8 cellular contexts compared by ENCODE assay signal in the genomic region with DNA sequence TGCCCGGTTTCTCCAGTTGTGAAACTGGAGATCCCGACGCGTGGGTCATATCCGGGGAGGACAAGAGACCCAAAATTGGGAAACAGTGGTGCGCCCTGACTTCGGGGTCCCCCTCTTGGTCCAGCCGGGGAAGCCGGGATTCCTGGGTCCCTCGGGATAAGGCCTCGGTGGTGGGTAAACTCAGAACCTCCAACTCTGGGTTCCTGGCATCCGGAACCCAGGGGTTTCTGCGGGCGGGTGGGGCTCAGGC. TPM values are rescaled to one million over a fixed set of nuclear protein-coding genes. Genes with fewer than 3 reads are reported as not detected.
DNase-seq lines count a peak whose midpoint lies in the region; ATAC-seq and TF ChIP-seq lines count a peak whose summit lies in the region.

No MANE protein-coding gene starts in this region.

- no peaks in the 10 kb centered on the region for H3K9me3 ChIP-seq in iPS-15b (ENCODE audit: control insufficient read depth, insufficient read depth, low read length)

- peak overlapping the region; percentile 97 for H3K4me3 Mint-ChIP-seq in activated T-helper 2 cell treated with anti-CD3 and anti-CD28 coated beads, Interferon-gamma antibody, Interleukin-2, Interleukin-4, amounts not matched to agents 10 μg/mL and 5 μg/mL and 100 μg/mL, durations not matched to agents 14 hours and 24 hours and 36 hours (ENCODE audit: low read depth)
- peak overlapping the region; percentile 98 for H3K4me3 Mint-ChIP-seq in stimulated activated memory B cell treated with anti-CD40 and anti-IgM and Interleukin-4, amounts not matched to agents 10 μg/mL and 1 μg/mL and 100 μg/mL, for 72 hours

- peaks cover 19% of the 10 kb centered on the region for H3K4me1 ChIP-seq in iPS-15b (ENCODE audit: control insufficient read depth, insufficient read depth, low read length)

- H3K27me3 ChIP-seq in iPS-15b (ENCODE audit: control insufficient read depth, insufficient read depth, low read length): no peaks in the 10 kb centered on the region

- no peaks in the 10 kb centered on the region for H3K27me3 Mint-ChIP-seq in activated T-helper 2 cell treated with anti-CD3 and anti-CD28 coated beads, Interferon-gamma antibody, Interleukin-2, Interleukin-4, amounts not matched to agents 10 μg/mL and 5 μg/mL and 100 μg/mL, durations not matched to agents 14 hours and 24 hours and 36 hours (ENCODE audit: low read depth)
- H3K27me3 Mint-ChIP-seq in stimulated activated memory B cell treated with anti-CD40 and anti-IgM and Interleukin-4, amounts not matched to agents 10 μg/mL and 1 μg/mL and 100 μg/mL, for 72 hours: no peaks in the 10 kb centered on the region

- peaks cover 46% of the 10 kb centered on the region for H3K4me1 Mint-ChIP-seq in activated T-helper 2 cell treated with anti-CD3 and anti-CD28 coated beads, Interferon-gamma antibody, Interleukin-2, Interleukin-4, amounts not matched to agents 10 μg/mL and 5 μg/mL and 100 μg/mL, durations not matched to agents 14 hours and 24 hours and 36 hours (ENCODE audit: low read depth)
- H3K4me1 Mint-ChIP-seq in stimulated activated memory B cell treated with anti-CD40 and anti-IgM and Interleukin-4, amounts not matched to agents 10 μg/mL and 1 μg/mL and 100 μg/mL, for 72 hours: peaks cover 70% of the 10 kb centered on the region

- peak overlapping the region; percentile 88 for H3K27ac Mint-ChIP-seq in activated T-helper 2 cell treated with anti-CD3 and anti-CD28 coated beads, Interferon-gamma antibody, Interleukin-2, Interleukin-4, amounts not matched to agents 10 μg/mL and 5 μg/mL and 100 μg/mL, durations not matched to agents 14 hours and 24 hours and 36 hours
- peak overlapping the region; percentile 91 for H3K27ac Mint-ChIP-seq in stimulated activated memory B cell treated with anti-CD40 and anti-IgM and Interleukin-4, amounts not matched to agents 10 μg/mL and 1 μg/mL and 100 μg/mL, for 72 hours

- peaks cover 23% of the 10 kb centered on the region for H3K36me3 Mint-ChIP-seq in activated T-helper 2 cell treated with anti-CD3 and anti-CD28 coated beads, Interferon-gamma antibody, Interleukin-2, Interleukin-4, amounts not matched to agents 10 μg/mL and 5 μg/mL and 100 μg/mL, durations not matched to agents 14 hours and 24 hours and 36 hours (ENCODE audit: low read depth)
- H3K36me3 Mint-ChIP-seq in stimulated activated memory B cell treated with anti-CD40 and anti-IgM and Interleukin-4, amounts not matched to agents 10 μg/mL and 1 μg/mL and 100 μg/mL, for 72 hours: peaks cover 24% of the 10 kb centered on the region

- intact Hi-C loops in activated T-helper 2 cell treated with anti-CD3 and anti-CD28 coated beads, Interferon-gamma antibody, Interleukin-2, Interleukin-4, amounts not matched to agents 10 μg/mL and 5 μg/mL and 100 μg/mL, durations not matched to agents 14 hours and 24 hours and 36 hours (cut with micrococcal nuclease): loop anchor here (5.0 to 10.0 kb wide), 2 partner anchors 553 to 1390 kb away; a partner anchor contains a TSS

- peak overlapping the region; percentile 96 for H3K4me3 ChIP-seq in HFF-Myc (replicated peaks; ENCODE audit: low read depth, low read length)
- peak overlapping the region; percentile 95 for H3K4me3 ChIP-seq in iPS-15b (ENCODE audit: low read depth, low read length)

- no peak for DNase-seq in HFF-Myc (ENCODE audit: extremely low read depth, low read depth)
- DNase-seq in activated T-helper 2 cell treated with anti-CD3 and anti-CD28 coated beads, Interferon-gamma antibody, Interleukin-2, Interleukin-4, amounts not matched to agents 10 μg/mL and 5 μg/mL and 100 μg/mL, durations not matched to agents 14 hours and 24 hours and 36 hours (ENCODE audit: low spot score): no peak
- no peak for DNase-seq in EL
- DNase-seq in foreskin melanocyte: no peak
- no peak for DNase-seq in activated gamma-delta T cell treated with Interleukin-2 at 50 U/mL for 16 hours
- no peak for DNase-seq in GM19240 (ENCODE audit: insufficient read length, low spot score)

- peaks cover 10% of the 10 kb centered on the region for H3K36me3 ChIP-seq in iPS-15b (ENCODE audit: control insufficient read depth, insufficient read depth, low read length)

- no peak for TF ChIP-seq CTCF in HFF-Myc (IDR thresholded peaks at IDR 0.05; ENCODE audit: low read depth, low read length, missing control alignments)

- H3K9ac ChIP-seq in iPS-15b (ENCODE audit: low read depth, low read length): peak overlapping the region; percentile 65

- no peaks in the 10 kb centered on the region for H3K9me3 Mint-ChIP-seq in activated T-helper 2 cell treated with anti-CD3 and anti-CD28 coated beads, Interferon-gamma antibody, Interleukin-2, Interleukin-4, amounts not matched to agents 10 μg/mL and 5 μg/mL and 100 μg/mL, durations not matched to agents 14 hours and 24 hours and 36 hours
- no peaks in the 10 kb centered on the region for H3K9me3 Mint-ChIP-seq in stimulated activated memory B cell treated with anti-CD40 and anti-IgM and Interleukin-4, amounts not matched to agents 10 μg/mL and 1 μg/mL and 100 μg/mL, for 72 hours

- no peak for ATAC-seq in stimulated activated memory B cell treated with anti-CD40 and anti-IgM and Interleukin-4, amounts not matched to agents 10 μg/mL and 1 μg/mL and 100 μg/mL, for 72 hours

RNA-seq across cellular contexts. Expression of a gene that starts 0.7 kb away (rescaled TPM):
- total RNA-seq in activated T-helper 2 cell treated with anti-CD3 and anti-CD28 coated beads, Interferon-gamma antibody, Interleukin-2, Interleukin-4, amounts not matched to agents 10 μg/mL and 5 μg/mL and 100 μg/mL, durations not matched to agents 14 hours and 24 hours and 36 hours: 45.4 and 46.9 TPM in 2 replicates

RNA-seq across cellular contexts. Expression of a gene that starts 5.2 kb away (rescaled TPM):
- 49.8 and 50.7 TPM in 2 replicates for total RNA-seq in activated T-helper 2 cell treated with anti-CD3 and anti-CD28 coated beads, Interferon-gamma antibody, Interleukin-2, Interleukin-4, amounts not matched to agents 10 μg/mL and 5 μg/mL and 100 μg/mL, durations not matched to agents 14 hours and 24 hours and 36 hours

RNA-seq across cellular contexts. Expression of a gene that starts 16.1 kb away (rescaled TPM):
- total RNA-seq in activated T-helper 2 cell treated with anti-CD3 and anti-CD28 coated beads, Interferon-gamma antibody, Interleukin-2, Interleukin-4, amounts not matched to agents 10 μg/mL and 5 μg/mL and 100 μg/mL, durations not matched to agents 14 hours and 24 hours and 36 hours: 32.3 and 34.7 TPM in 2 replicates

RNA-seq across cellular contexts. Expression of a gene that starts 16.4 kb away (rescaled TPM):
- 49.5 and 51.1 TPM in 2 replicates for total RNA-seq in activated T-helper 2 cell treated with anti-CD3 and anti-CD28 coated beads, Interferon-gamma antibody, Interleukin-2, Interleukin-4, amounts not matched to agents 10 μg/mL and 5 μg/mL and 100 μg/mL, durations not matched to agents 14 hours and 24 hours and 36 hours

RNA-seq across cellular contexts. Expression of a gene that starts 28.4 kb away (rescaled TPM):
- total RNA-seq in activated T-helper 2 cell treated with anti-CD3 and anti-CD28 coated beads, Interferon-gamma antibody, Interleukin-2, Interleukin-4, amounts not matched to agents 10 μg/mL and 5 μg/mL and 100 μg/mL, durations not matched to agents 14 hours and 24 hours and 36 hours: 2,627 and 2,674 TPM in 2 replicates
